ENCODE assay signal across 16 cellular contexts in the genomic region with DNA sequence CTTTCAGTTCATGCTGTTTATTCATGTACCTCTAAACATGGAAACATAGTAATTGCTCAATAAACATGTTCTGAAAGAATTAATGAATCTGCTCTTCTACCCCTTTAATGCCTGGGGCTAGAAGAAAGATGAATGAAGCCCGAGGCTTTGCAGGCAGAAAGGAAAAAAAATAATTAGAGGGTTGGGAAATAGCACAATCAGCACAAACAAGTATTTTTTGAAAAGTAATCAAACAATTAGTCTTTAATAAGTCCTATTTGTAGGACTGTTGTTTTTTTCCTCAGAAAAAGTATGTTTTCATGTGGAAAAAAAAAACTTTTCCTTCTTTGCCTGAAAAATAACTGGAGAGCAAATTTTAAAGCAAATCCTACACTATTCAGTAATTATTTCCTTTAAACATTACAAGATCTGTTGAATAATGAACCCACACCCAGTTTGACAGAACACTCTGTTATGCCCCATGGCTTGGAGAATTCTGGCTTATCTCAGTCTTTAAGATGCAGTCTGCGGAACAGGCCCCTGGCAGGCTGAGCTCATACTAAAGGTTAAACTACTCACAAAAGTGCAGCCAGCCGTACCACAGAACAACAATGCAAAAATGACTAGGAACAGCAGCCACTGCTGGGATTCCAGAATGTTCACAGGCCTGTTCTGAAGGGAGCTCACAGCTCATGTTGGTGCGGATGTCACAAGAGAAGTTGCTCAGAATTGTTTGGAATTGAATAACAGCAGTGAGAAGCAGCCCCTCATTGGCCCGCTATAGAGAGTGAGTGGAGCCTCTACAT.
DNase-seq lines count a peak whose midpoint lies in the region; ATAC-seq and TF ChIP-seq lines count a peak whose summit lies in the region.
"Had no signal": no experiment of that assay in that cellular context is flagged by ENCODE, and none has a peak within 500 bp of the region (broad histone marks: within the 10 kb centered on the region; RNA-seq: fewer than 3 reads in every experiment).

No MANE protein-coding gene starts in this region.

- no peak overlapping the region for H2BK5ac ChIP-seq in IMR-90 (ENCODE audit: low read depth, low read length, poor library complexity, severe bottlenecking)

- CTCF ChIA-PET in IMR-90 (lab: Yijun Ruan, JAX), result interaction anchor here (1.0 kb wide), 1 partner anchor 156 kb away, joined by 3 read pairs; no protein-coding TSS in a partner anchor

- H3K14ac ChIP-seq in IMR-90 (replicated peaks; ENCODE audit: low read depth, low read length), result no peak overlapping the region

- no peak overlapping the region for H2AFZ ChIP-seq in IMR-90 (replicated peaks; ENCODE audit: low read length, poor library complexity)

- ATAC-seq in IMR-90 (ENCODE audit: low read depth) (no peak), left lung (peak; percentile 62), GM18907 (IDR thresholded peaks at IDR 0.05; ENCODE audit: unreplicated experiment) (no peak)
- ATAC-seq: foreskin keratinocyte; naive thymus-derived CD8-positive, alpha-beta T cell had no signal

- H3K4ac ChIP-seq in IMR-90 (ENCODE audit: low read depth, low read length), result no peak overlapping the region

- no peaks in the 10 kb centered on the region; the same call in 1 of the 2 replicates for H3K27me3 ChIP-seq in IMR-90 (ENCODE audit: control insufficient read depth, insufficient read depth, low read length)
- H3K27me3 ChIP-seq in left lung, result no peaks in the 10 kb centered on the region
- no peaks in the 10 kb centered on the region for H3K27me3 ChIP-seq in stomach
- H3K27me3 ChIP-seq: foreskin keratinocyte had no signal

- in situ Hi-C loops in IMR-90 (cut with MboI; ENCODE audit: low sequenced_read_pairs), result no loop called here

- H3K4me1 ChIP-seq in IMR-90 (ENCODE audit: control insufficient read depth, insufficient read depth, low read length) (no peaks in the 10 kb centered on the region), left lung (no peaks in the 10 kb centered on the region), stomach (peaks cover 0 to 28% (median 13%) of the 10 kb centered on the region in 4 donors)
- H3K4me1 ChIP-seq: foreskin keratinocyte had no signal

- H3K23ac ChIP-seq in IMR-90 (ENCODE audit: low read depth, low read length), result no peak overlapping the region

- no peak overlapping the region for H3K27ac ChIP-seq in IMR-90 (ENCODE audit: insufficient read depth, low read length)
- H3K27ac ChIP-seq in left lung, result peak overlapping the region in 1 of 2 donors; percentile 42
- peak overlapping the region in 3 of 5 donors; percentile 7 to 58 (median 46) for H3K27ac ChIP-seq in stomach
- H3K27ac ChIP-seq: foreskin keratinocyte, VCaP had no signal

- H3K18ac ChIP-seq in IMR-90 (ENCODE audit: low read depth, low read length), result no peak overlapping the region

- no peak overlapping the region for H3K9ac ChIP-seq in IMR-90 (ENCODE audit: low read depth, low read length)
- H3K9ac ChIP-seq: SK-N-SH had no signal

- no peak for TF ChIP-seq POLR2A in IMR-90 (IDR thresholded peaks at IDR 0.05; ENCODE audit: low read depth, low read length)
- no peak for TF ChIP-seq POLR2A in stomach (IDR thresholded peaks at IDR 0.05)

- H3K79me1 ChIP-seq in IMR-90 (ENCODE audit: low read depth in 1 of 2, low read length in 2 of 2), result no peaks in the 10 kb centered on the region

- no peak for TF ChIP-seq CTCF in IMR-90 (conservative IDR thresholded peaks at IDR 0.05; ENCODE audit: low read depth, low read length)
- TF ChIP-seq CTCF in left lung (IDR thresholded peaks at IDR 0.05), result no peak
- TF ChIP-seq CTCF in stomach (IDR thresholded peaks at IDR 0.05), result no peak

- no peak overlapping the region for H3K56ac ChIP-seq in IMR-90 (ENCODE audit: extremely low read depth, insufficient read depth, low read length)

- peak; percentile 4 for DNase-seq in IMR-90
- DNase-seq in fibroblast of gingiva (ENCODE audit: low read depth), result peak; percentile 80
- DNase-seq in left lung, result no peak
- no peak for DNase-seq in stomach
- DNase-seq in AG08395 (ENCODE audit: low spot score), result no peak
- no peak for DNase-seq in hypothalamus (lab: John Stamatoyannopoulos, UW)
- no peak for DNase-seq in NCI-H1694 (lab: John Stamatoyannopoulos, UW)
- DNase-seq: activated naive CD4-positive, alpha-beta T cell treated with Interleukin-2 at 50 U/mL for 16 hours; foreskin keratinocyte; islet precursor cell; naive thymus-derived CD8-positive, alpha-beta T cell; NCI-H2171; SK-N-SH; stimulated activated CD4-positive, alpha-beta T cell treated with anti-CD3 and anti-CD28 coated beads, Interleukin-12 subunit alpha, Interleukin-12 subunit beta, amount 100 ng/mL, for 4 hours had no signal

- H3K36me3 ChIP-seq in IMR-90 (ENCODE audit: control insufficient read depth, insufficient read depth, low read length), result no peaks in the 10 kb centered on the region
- H3K36me3 ChIP-seq in left lung, result no peaks in the 10 kb centered on the region
- H3K36me3 ChIP-seq in stomach, result no peaks in the 10 kb centered on the region

- no peaks in the 10 kb centered on the region for H3K9me3 ChIP-seq in IMR-90 (ENCODE audit: control insufficient read depth, insufficient read depth, low read length)
- H3K9me3 ChIP-seq in left lung, result no peaks in the 10 kb centered on the region
- no peaks in the 10 kb centered on the region for H3K9me3 ChIP-seq in stomach
- H3K9me3 ChIP-seq: SK-N-SH had no signal

- H3K4me3 ChIP-seq in IMR-90 (ENCODE audit: insufficient read depth, low read depth, low read length) (no peak overlapping the region), left lung (no peak overlapping the region), stomach (no peak overlapping the region)

- BruUV-seq in IMR-90 (replicated peaks; lab: Mats Ljungman, UMichigan), result no TSS peak

- H4K20me1 ChIP-seq in IMR-90 (ENCODE audit: insufficient read depth, low read length), result no peaks in the 10 kb centered on the region

- no peak overlapping the region for H2AK5ac ChIP-seq in IMR-90 (ENCODE audit: low read depth, low read length)

- no peak overlapping the region for H2BK20ac ChIP-seq in IMR-90 (ENCODE audit: low read depth, low read length)

- H4K91ac ChIP-seq in IMR-90 (ENCODE audit: insufficient read depth, low read depth, low read length), result no peak overlapping the region

- no peak overlapping the region for H2BK15ac ChIP-seq in IMR-90 (ENCODE audit: low read depth, low read length)

- no peak for TF ChIP-seq RAD21 in IMR-90 (IDR thresholded peaks at IDR 0.05; ENCODE audit: low read length)

- H2BK120ac ChIP-seq in IMR-90 (ENCODE audit: low read depth, low read length), result no peak overlapping the region

- TF ChIP-seq EP300 in stomach (IDR thresholded peaks at IDR 0.05), result no peak

- POLR2A ChIA-PET in IMR-90 (lab: Charles Lee; ENCODE audit: unreplicated experiment), result no interaction called here

- intact Hi-C loops in IMR-90 (cut with micrococcal nuclease) (no loop called here), left lung (cut with DNase I) (no loop called here), stomach (cut with DNase I; ENCODE audit: low total_unique reads) (no loop called here)

- no peak overlapping the region for H4K8ac ChIP-seq in IMR-90 (ENCODE audit: low read depth in 2 of 2, low read length in 2 of 2)

- no peak overlapping the region for H2AK9ac ChIP-seq in IMR-90 (replicated peaks; ENCODE audit: low read depth, low read length, poor library complexity)

- no peak overlapping the region for H4K5ac ChIP-seq in IMR-90 (ENCODE audit: low read depth, low read length)

- dilution Hi-C loops in IMR-90 (cut with HindIII; ENCODE audit: low sequenced_read_pairs, unreplicated experiment), result no loop called here

- WGBS in IMR-90 (ENCODE audit: extremely low coverage in 2 of 2, insufficient read length in 1 of 2), 2 experiments, result 100% methylated on average over 2 of the region's 5 CpGs; no CpG with 5 or more reads in 1 of the 2 experiments
- WGBS in stomach, 5 donors, result 56 to 72% (median 71%) methylated on average over 5 of the region's 5 CpGs

- H3K4me2 ChIP-seq in IMR-90 (ENCODE audit: low read depth, low read length), result no peak overlapping the region
- H3K4me2 ChIP-seq: SK-N-SH had no signal

- H3K9me1 ChIP-seq in IMR-90 (ENCODE audit: insufficient read depth, low read length), result no peaks in the 10 kb centered on the region

TF ChIP-seq in IMR-90, 13 proteins besides CTCF, POLR2A, EP300 and RAD21:
- TF ChIP-seq CHD1 (IDR thresholded peaks at IDR 0.05; ENCODE audit: low read depth, low read length), result no peak
- TF ChIP-seq MAFK (IDR thresholded peaks at IDR 0.05; ENCODE audit: low read depth, low read length), result peak; percentile 56; the same call in 1 of the 2 replicates
- TF ChIP-seq CEBPB (IDR thresholded peaks at IDR 0.05; ENCODE audit: low read depth, low read length), result no peak

Comparison
In these comparisons a context has a peak if more than half of its experiments do, and no peak if none do; other contexts are left out.
1. DNase-seq: peak in IMR-90 (single experiment) and fibroblast of gingiva (single experiment); none in left lung (0 of 2), stomach (single experiment), AG08395 (single experiment), hypothalamus (0 of 51) and NCI-H1694 (single experiment).